ENCODE assay signal across 1 cellular context in genomic region chr6:47479874-47480273, GRCh38.
TF ChIP-seq lines count a peak whose summit lies in the region.

No MANE protein-coding gene starts in this region.

TF ChIP-seq in H1, 55 proteins besides CTCF, POLR2A, EP300 and RAD21:
- no peak for TF ChIP-seq SIN3A (conservative IDR thresholded peaks at IDR 0.05 in 1 of 2, IDR thresholded peaks at IDR 0.05 in 1 of 2; ENCODE audit: low read depth in 1 of 2, low read length in 2 of 2)
- TF ChIP-seq SIX5 (IDR thresholded peaks at IDR 0.05; ENCODE audit: low read depth, low read length): no peak
- no peak for TF ChIP-seq CHD2 (IDR thresholded peaks at IDR 0.05; ENCODE audit: low read length)
- TF ChIP-seq KDM1A (IDR thresholded peaks at IDR 0.05; ENCODE audit: borderline replicate concordance, low read length): no peak
- TF ChIP-seq JUND (IDR thresholded peaks at IDR 0.05; ENCODE audit: low read length): no peak
- TF ChIP-seq NRF1 (IDR thresholded peaks at IDR 0.05; ENCODE audit: low read depth, low read length): no peak
- TF ChIP-seq MAFK (IDR thresholded peaks at IDR 0.05; ENCODE audit: low read depth, low read length): no peak
- TF ChIP-seq CBX5 (IDR thresholded peaks at IDR 0.05; ENCODE audit: low read depth, low read length): no peak
- TF ChIP-seq SP4 (IDR thresholded peaks at IDR 0.05; ENCODE audit: low read length): no peak
- no peak for TF ChIP-seq TAF1 (IDR thresholded peaks at IDR 0.05; ENCODE audit: low read depth, low read length)
- TF ChIP-seq CEBPB (IDR thresholded peaks at IDR 0.05; ENCODE audit: low read depth, low read length): no peak
- TF ChIP-seq, protein P1, sequence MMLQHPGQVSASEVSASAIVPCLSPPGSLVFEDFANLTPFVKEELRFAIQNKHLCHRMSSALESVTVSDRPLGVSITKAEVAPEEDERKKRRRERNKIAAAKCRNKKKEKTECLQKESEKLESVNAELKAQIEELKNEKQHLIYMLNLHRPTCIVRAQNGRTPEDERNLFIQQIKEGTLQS (IDR thresholded peaks at IDR 0.05; ENCODE audit: insufficient read depth, low read depth, low read length): no peak
- no peak for TF ChIP-seq NANOG (IDR thresholded peaks at IDR 0.05; ENCODE audit: insufficient read depth, low read depth, low read length, poor library complexity, severe bottlenecking)
- no peak for TF ChIP-seq SP2 (IDR thresholded peaks at IDR 0.05; ENCODE audit: low read length)
- TF ChIP-seq, protein P2, sequence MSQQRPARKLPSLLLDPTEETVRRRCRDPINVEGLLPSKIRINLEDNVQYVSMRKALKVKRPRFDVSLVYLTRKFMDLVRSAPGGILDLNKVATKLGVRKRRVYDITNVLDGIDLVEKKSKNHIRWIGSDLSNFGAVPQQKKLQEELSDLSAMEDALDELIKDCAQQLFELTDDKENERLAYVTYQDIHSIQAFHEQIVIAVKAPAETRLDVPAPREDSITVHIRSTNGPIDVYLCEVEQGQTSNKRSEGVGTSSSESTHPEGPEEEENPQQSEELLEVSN (IDR thresholded peaks at IDR 0.05): no peak
- TF ChIP-seq SP1 (IDR thresholded peaks at IDR 0.05; ENCODE audit: low read depth, low read length): no peak
- no peak for TF ChIP-seq POLR2AphosphoS5 (IDR thresholded peaks at IDR 0.05; ENCODE audit: low read depth, low read length)
- TF ChIP-seq HDAC2 (IDR thresholded peaks at IDR 0.05; ENCODE audit: borderline replicate concordance in 1 of 2, low read depth in 2 of 2, low read length in 2 of 2): no peak
